In genomic region chr1:120176092-120176855, GRCh38 we compare ENCODE assay signal across 8 cellular contexts. TPM values are rescaled to one million over a fixed set of nuclear protein-coding genes. Genes with fewer than 3 reads are reported as not detected.
DNase-seq lines count a peak whose midpoint lies in the region; ATAC-seq and TF ChIP-seq lines count a peak whose summit lies in the region.

Gene SEC22B, minus strand, starts transcription at chr1:120176520. Its CDS starts 139 bp downstream, at chr1:120176381.

- WGBS in SK-N-SH (ENCODE audit: low lambda C conversion rate) = 3% methylated on average over 39 of the region's 39 CpGs
- WGBS in suprapubic skin = 3% methylated on average over 27 of the region's 39 CpGs

- H3K36me3 ChIP-seq in SK-N-SH (replicated peaks in 1 of 2; ENCODE audit: control insufficient read depth in 1 of 2, insufficient read depth in 2 of 2, low read length in 1 of 2) = no peaks in the 10 kb centered on the region
- no peaks in the 10 kb centered on the region for H3K36me3 ChIP-seq in suprapubic skin

- TF ChIP-seq EP300 in SK-N-SH (IDR thresholded peaks at IDR 0.05; ENCODE audit: borderline replicate concordance in 1 of 2, low read depth in 1 of 2, low read length in 1 of 2) (0 out of 4 replicates have a peak, but pooled peaks of 1 of the 2 experiments have one; percentile 19), suprapubic skin (IDR thresholded peaks at IDR 0.05) (no peak)

- H4K20me1 ChIP-seq in SK-N-SH (ENCODE audit: insufficient read depth) = no peaks in the 10 kb centered on the region

- ATAC-seq in HG02610 (IDR thresholded peaks at IDR 0.05; ENCODE audit: unreplicated experiment) = peak; percentile 96

- H3K27ac ChIP-seq in SK-N-SH (ENCODE audit: low read depth in 2 of 2, low read length in 1 of 2) (peak within 1 kb of the TSS; percentile 91), suprapubic skin (peak within 1 kb of the TSS; percentile 93)

- CTCF ChIA-PET in GM10248 (lab: Yijun Ruan, JAX) = interaction anchor here (1.1 kb wide), 1 partner anchor 304 kb away, joined by 3 read pairs; no protein-coding TSS in a partner anchor
- CTCF ChIA-PET in SK-N-SH (lab: Yijun Ruan, JAX) = interaction anchor here (1.2 kb wide), 1 partner anchor 228 kb away, joined by 3 read pairs; no protein-coding TSS in a partner anchor

- peak; percentile 30 to 94 for TF ChIP-seq POLR2A in suprapubic skin (IDR thresholded peaks at IDR 0.05)

- peak within 1 kb of the TSS; percentile 45 for H3K4me2 ChIP-seq in SK-N-SH

- no peaks in the 10 kb centered on the region for H3K9me3 ChIP-seq in SK-N-SH
- no peaks in the 10 kb centered on the region for H3K9me3 ChIP-seq in suprapubic skin

- peak within 1 kb of the TSS; percentile 98 for H2AFZ ChIP-seq in SK-N-SH (ENCODE audit: low read depth)

- H3F3A ChIP-seq in SK-N-SH (replicated peaks; ENCODE audit: insufficient read depth) = peaks cover 31% of the 10 kb centered on the region

- no peaks in the 10 kb centered on the region for H3K27me3 ChIP-seq in SK-N-SH (ENCODE audit: insufficient read depth)
- no peaks in the 10 kb centered on the region for H3K27me3 ChIP-seq in suprapubic skin

- H3K79me2 ChIP-seq in SK-N-SH (ENCODE audit: insufficient read depth) = peaks cover 13% of the 10 kb centered on the region

- H3K4me1 ChIP-seq in SK-N-SH (ENCODE audit: control insufficient read depth in 1 of 2, insufficient read depth in 2 of 2, low read depth in 1 of 2, low read length in 1 of 2) = peaks cover 0 to 9% of the 10 kb centered on the region in 2 experiments; a peak in 3 of 4 replicates
- H3K4me1 ChIP-seq in suprapubic skin = peaks cover 19% of the 10 kb centered on the region

- H3K4me3 ChIP-seq in SK-N-SH (ENCODE audit: low read depth in 2 of 2, low read length in 1 of 2) (peak within 1 kb of the TSS; percentile 72 to 97), suprapubic skin (peak within 1 kb of the TSS; percentile 79)

- no peak for TF ChIP-seq CTCF in GM10248 (IDR thresholded peaks at IDR 0.05; ENCODE audit: control extremely low read depth, extremely low read depth, low read depth, missing control alignments)
- TF ChIP-seq CTCF in SK-N-SH (IDR thresholded peaks at IDR 0.05) = no peak
- no peak for TF ChIP-seq CTCF in suprapubic skin (IDR thresholded peaks at IDR 0.05)

- H3K9me2 ChIP-seq in SK-N-SH = no peaks in the 10 kb centered on the region

- peak; percentile 89 for DNase-seq in GM10248 (ENCODE audit: extremely low spot score)
- peak; percentile 80 for DNase-seq in NCI-H1092 (lab: John Stamatoyannopoulos, UW)
- peak; percentile 85 for DNase-seq in SK-N-SH
- DNase-seq in activated naive CD4-positive, alpha-beta T cell treated with anti-CD3 and anti-CD28 coated beads, Interleukin-2, amount 50 U/mL, for 16 hours = peak; percentile 84
- peak; percentile 93 for DNase-seq in glomerular endothelial cell (ENCODE audit: extremely low read depth, low read depth, low spot score)
- DNase-seq in occipital lobe (lab: John Stamatoyannopoulos, UW) = peak; percentile 85
- peak; percentile 93 for DNase-seq in suprapubic skin (ENCODE audit: low spot score in 2 of 2)

- peak within 1 kb of the TSS; percentile 88 for H3K9ac ChIP-seq in SK-N-SH

- peak; percentile 36 for TF ChIP-seq RAD21 in SK-N-SH (IDR thresholded peaks at IDR 0.05; ENCODE audit: low read length)

- POLR2A ChIA-PET in GM10248 (lab: Yijun Ruan, JAX) (no interaction called here), SK-N-SH (lab: Yijun Ruan, JAX) (interaction anchor here (0.6 kb wide), 1 partner anchor 294 kb away, joined by 3 read pairs; no protein-coding TSS in a partner anchor)

TF ChIP-seq in SK-N-SH, 30 proteins besides CTCF, POLR2A, EP300 and RAD21 (continues in another document):
- TF ChIP-seq ZBTB33 (IDR thresholded peaks at IDR 0.05; ENCODE audit: borderline replicate concordance, low read depth) (0 out of 2 replicates have a peak, but pooled peaks have one; percentile 10), RXRA (IDR thresholded peaks at IDR 0.05; ENCODE audit: borderline replicate concordance, low read depth) (no peak), SMC3 (IDR thresholded peaks at IDR 0.05; ENCODE audit: low read depth, low read length) (peak; percentile 32; the same call in 1 of the 2 replicates), YY1 (IDR thresholded peaks at IDR 0.05; ENCODE audit: low read depth) (peak; percentile 71; the same call in 1 of the 2 replicates), NFIC (IDR thresholded peaks at IDR 0.05; ENCODE audit: borderline replicate concordance) (peak; percentile 36; the same call in 1 of the 2 replicates), GABPA (IDR thresholded peaks at IDR 0.05; ENCODE audit: low read depth) (peak; percentile 99), FOSL2 (IDR thresholded peaks at IDR 0.05; ENCODE audit: borderline replicate concordance, low read depth) (no peak), GATA2 (CRISPR knock-in tag; IDR thresholded peaks at IDR 0.05) (peak; percentile 14; the same call in 1 of the 2 replicates), PBX3 (IDR thresholded peaks at IDR 0.05) (no peak; the same call in 1 of the 2 replicates), IRF3 (IDR thresholded peaks at IDR 0.05; ENCODE audit: low read depth, low read length) (peak; percentile 46; the same call in 1 of the 2 replicates), EZH2phosphoT487 (IDR thresholded peaks at IDR 0.05; ENCODE audit: borderline replicate concordance, low read depth) (no peak), USF2 (IDR thresholded peaks at IDR 0.05; ENCODE audit: borderline replicate concordance, low read depth, low read length) (no peak), TCF12 (IDR thresholded peaks at IDR 0.05) (peak; percentile 65), FOXJ3 (CRISPR knock-in tag; IDR thresholded peaks at IDR 0.05) (no peak), MAX (IDR thresholded peaks at IDR 0.05; ENCODE audit: low read depth) (peak; percentile 92), POLR2AphosphoS5 (IDR thresholded peaks at IDR 0.05; ENCODE audit: low read depth, low read length) (peak; percentile 96), FOXM1 (IDR thresholded peaks at IDR 0.05; ENCODE audit: low read depth) (no peak), MXI1 (IDR thresholded peaks at IDR 0.05; ENCODE audit: low read depth, low read length) (peak; percentile 79), RFX5 (IDR thresholded peaks at IDR 0.05; ENCODE audit: low read length) (peak; percentile 76), TAF1 (IDR thresholded peaks at IDR 0.05; ENCODE audit: borderline replicate concordance, low read depth, low read length) (peak; percentile 97), TEAD4 (IDR thresholded peaks at IDR 0.05; ENCODE audit: borderline replicate concordance, insufficient read depth) (no peak)

RNA-seq across cellular contexts. Expression of gene SEC22B, which starts in this region (rescaled TPM):
- 15.2 and 20.1 TPM in 2 replicates for polyA plus RNA-seq in SK-N-SH (2012; rRNA removed)
- polyA plus RNA-seq in SK-N-SH (2012; cell fraction: cytosol; rRNA removed) = 19.9 and 20.7 TPM in 2 replicates
- polyA plus RNA-seq in SK-N-SH (2012; cell fraction: nucleus; rRNA removed) = 11.2 and 26.4 TPM in 2 replicates
- total RNA-seq in glomerular endothelial cell (22.4 and 23.6 TPM in 2 replicates), occipital lobe (34.9 TPM), suprapubic skin (10 to 100 TPM; 10.1 to 18.2 (median 15.9) TPM)

Comparison
In these comparisons a context has a peak if more than half of its experiments do, and no peak if none do; other contexts are left out.
1. Peak in every context shown above with its lines: DNase-seq, ATAC-seq, H3K4me3 ChIP-seq and H3K27ac ChIP-seq.